Comparison of ENCODE assay signal across 15 cellular contexts in genomic region chr5:17951392-17952169, GRCh38.
DNase-seq lines count a peak whose midpoint lies in the region; ATAC-seq, FAIRE-seq and TF ChIP-seq lines count a peak whose summit lies in the region.
"Had no signal": no experiment of that assay in that cellular context is flagged by ENCODE, and none has a peak within 500 bp of the region (broad histone marks: within the 10 kb centered on the region; RNA-seq: fewer than 3 reads in every experiment).

No MANE protein-coding gene starts in this region.

- H3K36me3 ChIP-seq in bronchial epithelial cell (ENCODE audit: control insufficient read depth, insufficient read depth, low read length) = no peaks in the 10 kb centered on the region
- H3K36me3 ChIP-seq in neural progenitor cell = no peaks in the 10 kb centered on the region
- H3K36me3 ChIP-seq in transverse colon = no peaks in the 10 kb centered on the region
- H3K36me3 ChIP-seq: cardiac muscle cell, neutrophil, Peyer's patch had no signal

- H3K9ac ChIP-seq in neural progenitor cell = no peak overlapping the region

- no peak for TF ChIP-seq EP300 in transverse colon (IDR thresholded peaks at IDR 0.05; ENCODE audit: low read depth)

- TF ChIP-seq CTCF in bronchial epithelial cell (IDR thresholded peaks at IDR 0.05; ENCODE audit: insufficient read depth, low read length, severe bottlenecking) = peak; percentile 32
- peak; percentile 53 for TF ChIP-seq CTCF in neural progenitor cell (IDR thresholded peaks at IDR 0.05)
- TF ChIP-seq CTCF in transverse colon (IDR thresholded peaks at IDR 0.05) = no peak
- no peak for TF ChIP-seq CTCF in Calu3 (IDR thresholded peaks at IDR 0.05; ENCODE audit: unreplicated experiment)

- H3K27ac Mint-ChIP-seq in neural progenitor cell = no peak overlapping the region
- H3K27ac Mint-ChIP-seq in Calu3 (ENCODE audit: unreplicated experiment) = no peak overlapping the region
- H3K27ac Mint-ChIP-seq: stimulated activated effector memory CD8-positive, alpha-beta T cell treated with anti-CD3 and anti-CD28 coated beads, Interleukin-12 subunit alpha, Interleukin-12 subunit beta, amount 100 ng/mL, for 72 hours had no signal

- H3K4me1 Mint-ChIP-seq in neural progenitor cell = peaks cover 4% of the 10 kb centered on the region
- H3K4me1 Mint-ChIP-seq in Calu3 (ENCODE audit: low read depth, unreplicated experiment) = no peaks in the 10 kb centered on the region
- H3K4me1 Mint-ChIP-seq: stimulated activated effector memory CD8-positive, alpha-beta T cell treated with anti-CD3 and anti-CD28 coated beads, Interleukin-12 subunit alpha, Interleukin-12 subunit beta, amount 100 ng/mL, for 72 hours had no signal

- H3K27me3 ChIP-seq in bronchial epithelial cell (ENCODE audit: control insufficient read depth, insufficient read depth, low read length) (no peaks in the 10 kb centered on the region), neural progenitor cell (no peaks in the 10 kb centered on the region), transverse colon (no peaks in the 10 kb centered on the region)
- H3K27me3 ChIP-seq: cardiac muscle cell, neutrophil, Peyer's patch had no signal

- no peaks in the 10 kb centered on the region for H3K79me2 ChIP-seq in neural progenitor cell (ENCODE audit: low read depth)

- H3K4me3 Mint-ChIP-seq in neural progenitor cell = no peak overlapping the region
- no peak overlapping the region for H3K4me3 Mint-ChIP-seq in Calu3 (ENCODE audit: low read depth, unreplicated experiment)
- H3K4me3 Mint-ChIP-seq: stimulated activated effector memory CD8-positive, alpha-beta T cell treated with anti-CD3 and anti-CD28 coated beads, Interleukin-12 subunit alpha, Interleukin-12 subunit beta, amount 100 ng/mL, for 72 hours had no signal

- WGBS in transverse colon (ENCODE audit: low coverage in 1 of 2), 2 donors = 57% methylated on average over 9 of the region's 9 CpGs; no CpG with 5 or more reads in 1 of the 2 donors

- intact Hi-C loops in transverse colon (cut with DNase I; ENCODE audit: low total_unique reads) = no loop called here
- intact Hi-C loops in Calu3 (cut with micrococcal nuclease; ENCODE audit: unreplicated experiment) = no loop called here

- no peak for ATAC-seq in GM19397 (IDR thresholded peaks at IDR 0.05; ENCODE audit: unreplicated experiment)
- ATAC-seq: activated CD4-positive, CD25-positive, alpha-beta regulatory T cell treated with anti-CD3 and anti-CD28 coated beads, Interleukin-2, amount 50 U/mL, for 24 hours; stimulated activated effector memory CD8-positive, alpha-beta T cell treated with anti-CD3 and anti-CD28 coated beads, Interleukin-12 subunit alpha, Interleukin-12 subunit beta, amount 100 ng/mL, for 72 hours had no signal

- H3K4me2 ChIP-seq in neural progenitor cell = no peak overlapping the region

- H2AFZ ChIP-seq in neural progenitor cell (replicated peaks) = peak overlapping the region; percentile 57

- H3K9me3 ChIP-seq in neural progenitor cell (ENCODE audit: low read depth) (no peaks in the 10 kb centered on the region), transverse colon (peaks cover 0 to 9% of the 10 kb centered on the region in 2 donors)
- H3K9me3 ChIP-seq: neutrophil, Peyer's patch had no signal

- no peak for FAIRE-seq in bronchial epithelial cell (lab: Jason Lieb, UNC)
- FAIRE-seq: A204.1 had no signal

- H3K36me3 Mint-ChIP-seq in neural progenitor cell (peaks cover 2% of the 10 kb centered on the region), Calu3 (ENCODE audit: insufficient read depth, unreplicated experiment) (no peaks in the 10 kb centered on the region)
- H3K36me3 Mint-ChIP-seq: stimulated activated effector memory CD8-positive, alpha-beta T cell treated with anti-CD3 and anti-CD28 coated beads, Interleukin-12 subunit alpha, Interleukin-12 subunit beta, amount 100 ng/mL, for 72 hours had no signal

- H3K4me3 ChIP-seq in bronchial epithelial cell (ENCODE audit: low read depth, low read length) (no peak overlapping the region), neural progenitor cell (no peak overlapping the region), transverse colon (no peak overlapping the region)
- H3K4me3 ChIP-seq: cardiac muscle cell, Peyer's patch had no signal

- H3K4me1 ChIP-seq in neural progenitor cell = no peaks in the 10 kb centered on the region
- H3K4me1 ChIP-seq in transverse colon = no peaks in the 10 kb centered on the region
- H3K4me1 ChIP-seq: Peyer's patch had no signal

- no peak overlapping the region for H3K27ac ChIP-seq in neural progenitor cell
- H3K27ac ChIP-seq in transverse colon = no peak overlapping the region
- H3K27ac ChIP-seq: cardiac muscle cell, neutrophil, Peyer's patch had no signal

- DNase-seq in DMS 273 (lab: John Stamatoyannopoulos, UW; ENCODE audit: unreplicated experiment) = peak; percentile 23
- no peak for DNase-seq in DMS 273 treated with DMSO at 0.1 percent for 48 hours (lab: John Stamatoyannopoulos, UW)
- peak; percentile 6 for DNase-seq in NCI-H345 treated with DMSO at 0.1 percent for 48 hours (lab: John Stamatoyannopoulos, UW; ENCODE audit: unreplicated experiment)
- DNase-seq in bronchial epithelial cell (ENCODE audit: low read depth) = peak; percentile 92
- DNase-seq in neural progenitor cell (ENCODE audit: low spot score) = peak; percentile 60
- no peak for DNase-seq in transverse colon
- DNase-seq in Calu3 = no peak
- DNase-seq: activated effector memory CD4-positive, alpha-beta T cell treated with Interleukin-2 at 50 U/mL for 16 hours; Peyer's patch had no signal

- TF ChIP-seq POLR2A in transverse colon (IDR thresholded peaks at IDR 0.05) = no peak

- CTCF ChIA-PET in Calu3 (lab: Charles Lee) = no interaction called here

- no peaks in the 10 kb centered on the region for H3F3A ChIP-seq in neural progenitor cell (ENCODE audit: low read depth)

- H4K20me1 ChIP-seq in neural progenitor cell (ENCODE audit: low read depth) = no peaks in the 10 kb centered on the region

- no TSS peak for BruUV-seq in Calu3 (replicated peaks; lab: Mats Ljungman, UMichigan)

- H3K27me3 Mint-ChIP-seq in neural progenitor cell (ENCODE audit: insufficient read depth, low read depth) = peaks cover 6% of the 10 kb centered on the region
- H3K27me3 Mint-ChIP-seq in Calu3 (ENCODE audit: unreplicated experiment) = no peaks in the 10 kb centered on the region

- H3K9me3 Mint-ChIP-seq in neural progenitor cell (peaks cover 29% of the 10 kb centered on the region), Calu3 (ENCODE audit: low read depth, unreplicated experiment) (peaks cover 32% of the 10 kb centered on the region)

- in situ Hi-C loops in transverse colon (cut with MboI; ENCODE audit: low pct_ligation_motif_present in 1 of 4, low pct_unique_long_range_greater_than_20kb in 1 of 4, low sequenced_read_pairs in 3 of 4) = no loop called here

Comparison
In these comparisons a context has a peak if more than half of its experiments do, and no peak if none do; other contexts are left out.
1. DNase-seq: peak in DMS 273 (single experiment), NCI-H345 treated with DMSO at 0.1 percent for 48 hours (single experiment), bronchial epithelial cell (single experiment) and neural progenitor cell (single experiment); none in DMS 273 treated with DMSO at 0.1 percent for 48 hours (single experiment), transverse colon (single experiment) and Calu3 (single experiment).
2. CTCF ChIP-seq: peak in bronchial epithelial cell (single experiment) and neural progenitor cell (single experiment); none in transverse colon (0 of 5) and Calu3 (single experiment).